ENCODE assay signal across 1 cellular context in the genomic region with DNA sequence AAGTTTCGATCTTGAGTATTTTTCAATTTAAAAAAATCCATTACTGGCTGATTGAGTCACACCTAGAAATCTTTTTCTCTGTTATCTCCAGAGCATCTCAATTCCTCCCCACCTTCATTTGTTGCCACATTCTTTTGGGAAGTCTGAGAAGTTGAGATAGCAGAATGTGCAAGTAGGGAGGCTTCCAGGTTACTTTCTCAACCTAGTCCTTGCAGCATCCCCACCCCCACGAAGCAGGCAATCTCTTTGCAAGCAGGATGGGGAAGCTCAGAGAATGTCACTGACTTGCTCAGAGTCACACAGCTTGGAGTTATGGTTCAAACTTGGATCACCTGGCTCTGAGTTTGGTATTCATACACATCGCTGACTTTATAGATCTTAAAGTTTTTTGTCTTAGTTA.
TF ChIP-seq lines count a peak whose summit lies in the region.

No MANE protein-coding gene starts in this region.

TF ChIP-seq in GM23338, 12 proteins besides CTCF, POLR2A, EP300 and RAD21 (continued from another document):
- TF ChIP-seq POLR2AphosphoS5 (IDR thresholded peaks at IDR 0.05; ENCODE audit: low read depth), result no peak
- TF ChIP-seq, protein P1, sequence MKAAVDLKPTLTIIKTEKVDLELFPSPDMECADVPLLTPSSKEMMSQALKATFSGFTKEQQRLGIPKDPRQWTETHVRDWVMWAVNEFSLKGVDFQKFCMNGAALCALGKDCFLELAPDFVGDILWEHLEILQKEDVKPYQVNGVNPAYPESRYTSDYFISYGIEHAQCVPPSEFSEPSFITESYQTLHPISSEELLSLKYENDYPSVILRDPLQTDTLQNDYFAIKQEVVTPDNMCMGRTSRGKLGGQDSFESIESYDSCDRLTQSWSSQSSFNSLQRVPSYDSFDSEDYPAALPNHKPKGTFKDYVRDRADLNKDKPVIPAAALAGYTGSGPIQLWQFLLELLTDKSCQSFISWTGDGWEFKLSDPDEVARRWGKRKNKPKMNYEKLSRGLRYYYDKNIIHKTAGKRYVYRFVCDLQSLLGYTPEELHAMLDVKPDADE (IDR thresholded peaks at IDR 0.05), result no peak
